ENCODE assay signal across 10 cellular contexts in the genomic region with DNA sequence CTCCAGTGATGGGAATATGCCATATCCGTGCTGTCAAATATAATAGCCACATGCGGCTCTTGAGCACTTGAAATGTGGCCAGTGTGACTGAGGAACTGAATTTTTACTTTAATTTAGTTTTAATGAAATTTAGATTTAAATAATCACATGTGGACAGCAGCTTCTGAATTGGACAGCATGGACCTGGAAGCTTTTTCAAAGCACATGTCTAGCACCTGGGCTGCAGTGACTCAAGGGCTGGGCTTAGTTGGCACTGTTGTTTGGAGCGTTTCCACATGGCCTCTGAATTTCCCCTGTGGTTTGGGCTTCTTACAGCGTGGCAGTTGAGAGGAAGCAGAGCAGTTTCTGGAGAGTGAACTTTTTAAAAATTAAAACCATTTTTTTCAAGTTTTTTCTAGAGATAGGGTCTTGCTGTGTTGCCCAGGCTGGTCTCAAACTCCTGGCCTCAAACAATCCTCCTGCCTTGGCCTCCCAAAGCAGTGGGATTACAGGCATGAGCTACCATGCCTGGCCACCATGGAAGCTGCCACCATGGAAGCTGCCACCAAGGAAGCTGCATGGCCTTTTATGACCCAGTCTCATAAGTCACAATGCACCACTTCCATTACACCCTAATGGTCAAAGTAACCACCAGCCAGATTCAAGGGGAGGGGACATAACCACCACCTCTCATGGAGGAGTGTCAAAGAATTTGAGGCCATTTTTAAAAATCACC. TPM values are rescaled to one million over a fixed set of nuclear protein-coding genes. Genes with fewer than 3 reads are reported as not detected.
DNase-seq lines count a peak whose midpoint lies in the region; ATAC-seq and TF ChIP-seq lines count a peak whose summit lies in the region.
"Had no signal": no experiment of that assay in that cellular context is flagged by ENCODE, and none has a peak within 500 bp of the region (broad histone marks: within the 10 kb centered on the region; RNA-seq: fewer than 3 reads in every experiment).

No MANE protein-coding gene starts in this region.

- no peak overlapping the region for H3K4me2 ChIP-seq in KMS-11
- H3K4me2 ChIP-seq: hepatocyte had no signal

- TF ChIP-seq CTCF in KMS-11 (conservative IDR thresholded peaks at IDR 0.05; ENCODE audit: low read depth, low read length) (no peak), fibroblast of the aortic adventitia (IDR thresholded peaks at IDR 0.05; ENCODE audit: insufficient read depth, low read length) (no peak)

- intact Hi-C loops in posterior cingulate gyrus (cut with DNase I) = no loop called here

- no peak overlapping the region; the same call in 1 of the 2 replicates for H3K9ac ChIP-seq in KMS-11

- H3K79me2 ChIP-seq in KMS-11 (ENCODE audit: insufficient read depth, low read depth) = no peaks in the 10 kb centered on the region

- peak overlapping the region; percentile 31; the same call in 1 of the 2 replicates for H2AFZ ChIP-seq in KMS-11 (ENCODE audit: low read depth)
- H2AFZ ChIP-seq: hepatocyte had no signal

- no peaks in the 10 kb centered on the region for H4K20me1 ChIP-seq in KMS-11 (ENCODE audit: insufficient read depth)

- peak overlapping the region; percentile 0; the same call in 1 of the 2 replicates for H3K27ac ChIP-seq in KMS-11
- H3K27ac ChIP-seq: hepatocyte, SK-N-MC had no signal

- H3K4me1 ChIP-seq in KMS-11 (ENCODE audit: low read depth, poor library complexity, severe bottlenecking) = peaks cover 34% of the 10 kb centered on the region

- H3K4me3 ChIP-seq in KMS-11 (IDR thresholded peaks at IDR 0.05; ENCODE audit: insufficient read depth, low read depth, low read length) = no peak overlapping the region
- no peak overlapping the region for H3K4me3 ChIP-seq in fibroblast of the aortic adventitia (ENCODE audit: low read depth, low read length)
- H3K4me3 ChIP-seq: hepatocyte, SK-N-MC had no signal

- H3K27me3 ChIP-seq in KMS-11 (ENCODE audit: insufficient read depth, low read depth) = no peaks in the 10 kb centered on the region
- H3K27me3 ChIP-seq: hepatocyte had no signal

- ATAC-seq in HG03469 (IDR thresholded peaks at IDR 0.05; ENCODE audit: unreplicated experiment) = no peak

- DNase-seq in activated CD8-positive, alpha-beta memory T cell treated with anti-CD3 and anti-CD28 coated beads, Interleukin-2, amount 50 U/mL, for 48 hours = peak; percentile 51
- DNase-seq in fibroblast of the aortic adventitia (ENCODE audit: low read depth) (peak; percentile 84), LoVo (ENCODE audit: low spot score) (no peak), epidermal melanocyte (ENCODE audit: insufficient read length, low spot score) (no peak), posterior cingulate gyrus (no peak)
- peak; percentile 33 to 41 for DNase-seq in stimulated activated CD8-positive, alpha-beta memory T cell treated with anti-CD3 and anti-CD28 coated beads, Interleukin-7, amount 100 ng/mL, for 4 hours (ENCODE audit: low read depth in 2 of 2)

- no peaks in the 10 kb centered on the region for H3K36me3 ChIP-seq in KMS-11 (ENCODE audit: insufficient read depth)

RNA-seq across cellular contexts. Expression of gene TOB1, which starts 6.7 kb away (rescaled TPM):
- 12.0 and 21.1 TPM in 2 replicates for total RNA-seq in fibroblast of the aortic adventitia (ENCODE audit: low replicate concordance)

RNA-seq across cellular contexts. Expression of gene WFIKKN2, which starts 37.5 kb away (rescaled TPM):
- total RNA-seq in fibroblast of the aortic adventitia (ENCODE audit: low replicate concordance) = under 0.01 and 0.25 TPM in 2 replicates

Comparison
In these comparisons a context has a peak if more than half of its experiments do, and no peak if none do; other contexts are left out.
1. DNase-seq: peak in activated CD8-positive, alpha-beta memory T cell treated with anti-CD3 and anti-CD28 coated beads, Interleukin-2, amount 50 U/mL, for 48 hours (single experiment), fibroblast of the aortic adventitia (single experiment) and stimulated activated CD8-positive, alpha-beta memory T cell treated with anti-CD3 and anti-CD28 coated beads, Interleukin-7, amount 100 ng/mL, for 4 hours (2 of 2); none in LoVo (single experiment), epidermal melanocyte (single experiment) and posterior cingulate gyrus (0 of 10).